In genomic region chr14:75978249-75978731, GRCh38 we compare ENCODE assay signal across 1 cellular context.
TF ChIP-seq lines count a peak whose summit lies in the region.

No MANE protein-coding gene starts in this region.

TF ChIP-seq in GM23338, 12 proteins besides CTCF, POLR2A, EP300 and RAD21 (continued from another document):
- TF ChIP-seq REST (IDR thresholded peaks at IDR 0.05; ENCODE audit: unreplicated experiment) (no peak), ZNF331 (CRISPR knock-in tag; IDR thresholded peaks at IDR 0.05; ENCODE audit: low read depth) (no peak), POLR2AphosphoS5 (IDR thresholded peaks at IDR 0.05; ENCODE audit: low read depth) (no peak), ZNF462 (CRISPR knock-in tag; IDR thresholded peaks at IDR 0.05) (no peak), ZNF114 (CRISPR knock-in tag; IDR thresholded peaks at IDR 0.05) (no peak), EZH2phosphoT487 (IDR thresholded peaks at IDR 0.05; ENCODE audit: unreplicated experiment) (no peak), EZH2 (IDR thresholded peaks at IDR 0.05; ENCODE audit: low read depth, unreplicated experiment) (no peak), ETS1 (IDR thresholded peaks at IDR 0.05) (no peak), CREB1 (CRISPR knock-in tag; IDR thresholded peaks at IDR 0.05; ENCODE audit: low read depth) (no peak)
TF ChIP-seq in GM23338: peak in this region for 0.
